1 cellular context compared by ENCODE assay signal in the genomic region with DNA sequence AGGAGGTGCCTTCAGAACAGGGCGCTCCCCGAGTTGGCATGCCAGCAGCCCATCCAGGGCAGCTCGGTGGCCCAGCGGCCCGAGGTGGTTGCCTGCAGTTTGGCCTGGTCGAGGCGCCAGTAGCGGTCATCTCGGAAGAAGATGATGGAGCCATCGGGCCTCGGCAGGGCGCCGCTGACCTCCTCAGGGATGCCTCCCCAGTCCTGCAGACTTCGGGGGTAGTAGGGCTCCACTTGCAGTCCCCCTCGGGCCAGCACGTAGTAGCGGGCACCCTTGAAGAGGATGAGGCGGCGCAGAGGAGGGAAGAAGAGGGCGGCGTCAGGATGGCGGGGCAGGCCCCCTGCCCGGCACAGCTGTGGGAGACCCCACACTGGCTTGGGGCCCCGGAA.
TF ChIP-seq lines count a peak whose summit lies in the region.

No MANE protein-coding gene starts in this region.

TF ChIP-seq in IMR-90, 13 proteins besides CTCF, POLR2A, EP300 and RAD21:
- TF ChIP-seq RFX5 (IDR thresholded peaks at IDR 0.05; ENCODE audit: low read depth, low read length) = no peak
- no peak for TF ChIP-seq MAFK (IDR thresholded peaks at IDR 0.05; ENCODE audit: low read depth, low read length)
- TF ChIP-seq SMC3 (IDR thresholded peaks at IDR 0.05; ENCODE audit: low read depth, low read length) = no peak
- TF ChIP-seq, protein P1, sequence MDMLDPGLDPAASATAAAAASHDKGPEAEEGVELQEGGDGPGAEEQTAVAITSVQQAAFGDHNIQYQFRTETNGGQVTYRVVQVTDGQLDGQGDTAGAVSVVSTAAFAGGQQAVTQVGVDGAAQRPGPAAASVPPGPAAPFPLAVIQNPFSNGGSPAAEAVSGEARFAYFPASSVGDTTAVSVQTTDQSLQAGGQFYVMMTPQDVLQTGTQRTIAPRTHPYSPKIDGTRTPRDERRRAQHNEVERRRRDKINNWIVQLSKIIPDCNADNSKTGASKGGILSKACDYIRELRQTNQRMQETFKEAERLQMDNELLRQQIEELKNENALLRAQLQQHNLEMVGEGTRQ (IDR thresholded peaks at IDR 0.05; ENCODE audit: low read depth, low read length) = no peak
- TF ChIP-seq, protein P2, sequence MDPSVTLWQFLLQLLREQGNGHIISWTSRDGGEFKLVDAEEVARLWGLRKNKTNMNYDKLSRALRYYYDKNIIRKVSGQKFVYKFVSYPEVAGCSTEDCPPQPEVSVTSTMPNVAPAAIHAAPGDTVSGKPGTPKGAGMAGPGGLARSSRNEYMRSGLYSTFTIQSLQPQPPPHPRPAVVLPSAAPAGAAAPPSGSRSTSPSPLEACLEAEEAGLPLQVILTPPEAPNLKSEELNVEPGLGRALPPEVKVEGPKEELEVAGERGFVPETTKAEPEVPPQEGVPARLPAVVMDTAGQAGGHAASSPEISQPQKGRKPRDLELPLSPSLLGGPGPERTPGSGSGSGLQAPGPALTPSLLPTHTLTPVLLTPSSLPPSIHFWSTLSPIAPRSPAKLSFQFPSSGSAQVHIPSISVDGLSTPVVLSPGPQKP (IDR thresholded peaks at IDR 0.05; ENCODE audit: borderline replicate concordance, low read depth, low read length) = no peak
- TF ChIP-seq MXI1 (IDR thresholded peaks at IDR 0.05; ENCODE audit: borderline replicate concordance, low read depth, low read length) = no peak
- TF ChIP-seq CEBPB (IDR thresholded peaks at IDR 0.05; ENCODE audit: low read depth, low read length) = no peak
- no peak for TF ChIP-seq CHD1 (IDR thresholded peaks at IDR 0.05; ENCODE audit: low read depth, low read length)
- TF ChIP-seq FOS (IDR thresholded peaks at IDR 0.05; ENCODE audit: low read depth, low read length) = no peak
- no peak for TF ChIP-seq RCOR1 (IDR thresholded peaks at IDR 0.05; ENCODE audit: insufficient replicate concordance, low read length)
- TF ChIP-seq NFE2L2 (IDR thresholded peaks at IDR 0.05; ENCODE audit: low read depth, low read length) = no peak
- no peak for TF ChIP-seq MAZ (IDR thresholded peaks at IDR 0.05; ENCODE audit: borderline replicate concordance, low read depth, low read length)
- no peak for TF ChIP-seq BHLHE40 (IDR thresholded peaks at IDR 0.05; ENCODE audit: low read depth, low read length)
